In the genomic region with DNA sequence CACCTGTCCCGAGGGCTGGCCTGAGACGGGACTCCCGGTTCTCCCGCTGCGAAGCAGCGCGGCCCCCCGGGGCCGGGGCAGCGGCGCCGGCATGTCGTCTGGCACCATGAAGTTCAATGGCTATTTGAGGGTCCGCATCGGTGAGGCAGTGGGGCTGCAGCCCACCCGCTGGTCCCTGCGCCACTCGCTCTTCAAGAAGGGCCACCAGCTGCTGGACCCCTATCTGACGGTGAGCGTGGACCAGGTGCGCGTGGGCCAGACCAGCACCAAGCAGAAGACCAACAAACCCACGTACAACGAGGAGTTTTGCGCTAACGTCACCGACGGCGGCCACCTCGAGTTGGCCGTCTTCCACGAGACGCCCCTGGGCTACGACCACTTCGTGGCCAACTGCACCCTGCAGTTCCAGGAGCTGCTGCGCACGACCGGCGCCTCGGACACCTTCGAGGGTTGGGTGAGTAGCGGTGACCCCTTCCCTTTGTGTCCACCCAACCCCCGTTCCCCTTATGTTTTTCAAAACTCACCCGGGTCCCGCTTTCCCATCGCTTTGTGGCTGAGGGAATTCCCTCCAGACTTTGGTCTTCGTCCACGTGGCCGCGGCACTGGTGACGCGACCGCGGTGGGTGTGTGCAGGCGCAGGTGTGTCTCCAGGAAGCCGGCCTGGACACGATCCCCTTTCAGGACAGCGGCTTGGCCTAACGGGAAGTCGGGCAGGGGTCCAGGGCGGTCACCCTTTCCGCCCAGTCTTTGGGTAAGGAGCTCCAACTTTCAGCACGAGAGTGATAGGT, we compare ENCODE assay signal across 8 cellular contexts. TPM values are rescaled to one million over a fixed set of nuclear protein-coding genes. Genes with fewer than 3 reads are reported as not detected.
DNase-seq lines count a peak whose midpoint lies in the region; ATAC-seq, FAIRE-seq and TF ChIP-seq lines count a peak whose summit lies in the region.

No MANE protein-coding gene starts in this region.

- H3K27me3 ChIP-seq in SU-DHL-6 (ENCODE audit: low read length) (no peaks in the 10 kb centered on the region), duodenal mucosa (ENCODE audit: control insufficient read depth in 1 of 2, insufficient read depth in 2 of 2, low read length in 2 of 2) (no peaks in the 10 kb centered on the region)

- peaks cover 2% of the 10 kb centered on the region for H3K36me3 Mint-ChIP-seq in mesothelial cell of epicardium

- H3K27me3 Mint-ChIP-seq in mesothelial cell of epicardium (ENCODE audit: low read depth): peaks cover 32% of the 10 kb centered on the region

- H3K4me3 ChIP-seq in SU-DHL-6 (ENCODE audit: insufficient read depth, low read length, poor library complexity, severe bottlenecking): no peak overlapping the region
- peak overlapping the region; percentile 71 to 91 for H3K4me3 ChIP-seq in duodenal mucosa (ENCODE audit: low read depth in 1 of 2, low read length in 2 of 2)

- H3K9me2 ChIP-seq in SU-DHL-6 (replicated peaks; ENCODE audit: insufficient read depth, low read length): no peaks in the 10 kb centered on the region

- no peaks in the 10 kb centered on the region for H3F3A ChIP-seq in SU-DHL-6 (ENCODE audit: insufficient read depth)

- H3K4me2 ChIP-seq in SU-DHL-6 (ENCODE audit: low read depth, low read length, poor library complexity, severe bottlenecking): peak overlapping the region; percentile 19

- H3K27ac ChIP-seq in SU-DHL-6 (ENCODE audit: low read depth, low read length) (no peak overlapping the region), duodenal mucosa (ENCODE audit: low read depth, low read length) (no peak overlapping the region)

- no peak for TF ChIP-seq CTCF in SU-DHL-6 (IDR thresholded peaks at IDR 0.05; ENCODE audit: insufficient read depth, low read length, poor library complexity, severe bottlenecking)
- no peak for TF ChIP-seq CTCF in mesothelial cell of epicardium (IDR thresholded peaks at IDR 0.05; ENCODE audit: unreplicated experiment)

- no peaks in the 10 kb centered on the region for H4K20me1 ChIP-seq in SU-DHL-6 (ENCODE audit: low read depth, low read length)

- H3K9me3 ChIP-seq in SU-DHL-6 (ENCODE audit: insufficient read depth, low read length): no peaks in the 10 kb centered on the region
- peaks cover 0 to 6% of the 10 kb centered on the region in 2 donors for H3K9me3 ChIP-seq in duodenal mucosa (ENCODE audit: control insufficient read depth in 1 of 2, low read length in 2 of 2)

- H3K4me1 Mint-ChIP-seq in mesothelial cell of epicardium: peaks cover 12% of the 10 kb centered on the region

- no peaks in the 10 kb centered on the region for H3K4me1 ChIP-seq in duodenal mucosa (ENCODE audit: control insufficient read depth in 1 of 2, insufficient read depth in 2 of 2, low read length in 2 of 2)

- DNase-seq in NCI-H2196 (lab: John Stamatoyannopoulos, UW; ENCODE audit: unreplicated experiment) (peak; percentile 51), NCI-H2196 treated with DMSO at 0.1 percent for 48 hours (lab: John Stamatoyannopoulos, UW; ENCODE audit: unreplicated experiment) (no peak), mesothelial cell of epicardium (ENCODE audit: low spot score in 2 of 2, unreplicated experiment in 2 of 2) (peak in 1 of 2 experiments; percentile 47), urothelium cell line (ENCODE audit: low spot score) (peak; percentile 67), NCI-H1436 treated with DMSO at 0.1 percent for 48 hours (lab: John Stamatoyannopoulos, UW) (no peak)

- H3K9me3 Mint-ChIP-seq in mesothelial cell of epicardium: peaks cover 7% of the 10 kb centered on the region

- H3K9ac ChIP-seq in SU-DHL-6 (ENCODE audit: low read length) (no peak overlapping the region), duodenal mucosa (ENCODE audit: low read depth in 1 of 2, low read length in 2 of 2) (peak overlapping the region; percentile 69 to 73)

- no peak overlapping the region for H2AFZ ChIP-seq in SU-DHL-6 (ENCODE audit: low read depth, low read length, severe bottlenecking)

- H3K79me2 ChIP-seq in SU-DHL-6 (ENCODE audit: insufficient read depth, low read length): no peaks in the 10 kb centered on the region

- H3K4me3 Mint-ChIP-seq in mesothelial cell of epicardium: peak overlapping the region; percentile 79

- peak; percentile 93 for FAIRE-seq in urothelium cell line (lab: Jason Lieb, UNC)

- H3K27ac Mint-ChIP-seq in mesothelial cell of epicardium: peak overlapping the region; percentile 49

- ATAC-seq in GM21786 (IDR thresholded peaks at IDR 0.05; ENCODE audit: unreplicated experiment): no peak

- H3K36me3 ChIP-seq in SU-DHL-6 (ENCODE audit: low read length): no peaks in the 10 kb centered on the region
- H3K36me3 ChIP-seq in duodenal mucosa (ENCODE audit: control insufficient read depth in 1 of 2, insufficient read depth in 2 of 2, low read length in 2 of 2): no peaks in the 10 kb centered on the region

RNA-seq across cellular contexts. Expression of a gene that starts 0.8 kb away (rescaled TPM):
- total RNA-seq in mesothelial cell of epicardium: 8.4 to 9.2 TPM (median 9.0 TPM) in 3 replicates

RNA-seq across cellular contexts. Expression of a gene that starts 41.1 kb away (rescaled TPM):
- total RNA-seq in mesothelial cell of epicardium: 10.1 to 11.2 TPM (median 10.6 TPM) in 3 replicates

Comparison
In these comparisons a context has a peak if more than half of its experiments do, and no peak if none do; other contexts are left out.
1. DNase-seq: peak in NCI-H2196 (single experiment) and urothelium cell line (single experiment); none in NCI-H2196 treated with DMSO at 0.1 percent for 48 hours (single experiment) and NCI-H1436 treated with DMSO at 0.1 percent for 48 hours (single experiment).